Comparison of ENCODE assay signal across 27 cellular contexts in genomic region chr21:20013851-20014250, GRCh38.
"Had no signal": no experiment of that assay in that cellular context is flagged by ENCODE, and none has a peak within 500 bp of the region (broad histone marks: within the 10 kb centered on the region; RNA-seq: fewer than 3 reads in every experiment).

No MANE protein-coding gene starts in this region.

- H3K27me3 Mint-ChIP-seq: progenitor cell of endocrine pancreas; stimulated activated naive B cell treated with anti-CD40 and anti-IgM and Interleukin-4, amounts not matched to agents 10 μg/mL and 1 μg/mL and 100 μg/mL, for 72 hours; stimulated activated naive CD8-positive, alpha-beta T cell treated with anti-CD3 and anti-CD28 coated beads, Interleukin-15, Interleukin-2, amounts not matched to agents 100 ng/mL and 50 ng/mL, for 24 hours had no signal

- H3K27me3 ChIP-seq: neural progenitor cell, ovary, right lobe of liver, sigmoid colon, stomach, thyroid gland, tibial nerve, upper lobe of left lung, vagina had no signal

- H3K27ac ChIP-seq: neural progenitor cell, ovary, parathyroid adenoma, psoas muscle, right lobe of liver, sigmoid colon, stomach, thoracic aorta, thyroid gland, tibial nerve, upper lobe of left lung, vagina had no signal

- H3K36me3 ChIP-seq: neural progenitor cell, ovary, right lobe of liver, sigmoid colon, stomach, thoracic aorta, thyroid gland, tibial nerve, upper lobe of left lung, vagina had no signal

- DNase-seq: occipital lobe; ovary; posterior cingulate gyrus; psoas muscle; right cardiac atrium; right lobe of liver; sigmoid colon; small intestine; stimulated activated CD4-positive, alpha-beta T cell treated with anti-CD3 and anti-CD28 coated beads, Interleukin-15, amount 100 ng/mL, for 24 hours; stimulated activated CD4-positive, alpha-beta T cell treated with anti-CD3 and anti-CD28 coated beads, Interleukin-2, amount 100 ng/mL, for 24 hours; stimulated activated CD4-positive, alpha-beta T cell treated with anti-CD3 and anti-CD28 coated beads, Interleukin-2, amount 100 ng/mL, for 48 hours; stimulated activated CD4-positive, alpha-beta T cell treated with anti-CD3 and anti-CD28 coated beads, Interleukin-4, amount 100 ng/mL, for 24 hours; stimulated activated naive B cell treated with anti-CD40 and anti-IgM and Interleukin-4, amounts not matched to agents 10 μg/mL and 1 μg/mL and 100 μg/mL, for 72 hours; stimulated activated naive CD4-positive, alpha-beta T cell treated with Interleukin-2 at 50 U/mL for 16 hours; stomach; thyroid gland; trophoblast cell; upper lobe of left lung had no signal

- H3K9me3 ChIP-seq: ovary, psoas muscle, right lobe of liver, sigmoid colon, stomach, thoracic aorta, thyroid gland, tibial nerve, upper lobe of left lung, vagina had no signal

- H3K4me3 ChIP-seq: neural progenitor cell, ovary, psoas muscle, right lobe of liver, sigmoid colon, stomach, thoracic aorta, thyroid gland, tibial nerve, upper lobe of left lung, vagina had no signal

- H3K4me3 Mint-ChIP-seq: nephron; neural progenitor cell; stimulated activated effector memory CD8-positive, alpha-beta T cell treated with anti-CD3 and anti-CD28 coated beads, Interleukin-12 subunit alpha, Interleukin-12 subunit beta, amount 100 ng/mL, for 72 hours; stimulated activated naive B cell treated with anti-CD40 and anti-IgM and Interleukin-4, amounts not matched to agents 10 μg/mL and 1 μg/mL and 100 μg/mL, for 72 hours; stimulated activated naive CD8-positive, alpha-beta T cell treated with anti-CD3 and anti-CD28 coated beads, Interleukin-15, Interleukin-2, amounts not matched to agents 100 ng/mL and 50 ng/mL, for 24 hours had no signal

- ATAC-seq: psoas muscle; right cardiac atrium; right lobe of liver; stimulated activated effector memory CD8-positive, alpha-beta T cell treated with anti-CD3 and anti-CD28 coated beads, Interleukin-12 subunit alpha, Interleukin-12 subunit beta, amount 100 ng/mL, for 72 hours; stimulated activated naive B cell treated with anti-CD40 and anti-IgM and Interleukin-4, amounts not matched to agents 10 μg/mL and 1 μg/mL and 100 μg/mL, for 72 hours had no signal

- H3K4me1 ChIP-seq: neural progenitor cell, parathyroid adenoma, psoas muscle, right lobe of liver, stomach, thyroid gland, tibial nerve, upper lobe of left lung, vagina had no signal

- H3K4me1 Mint-ChIP-seq: nephron; stimulated activated effector memory CD8-positive, alpha-beta T cell treated with anti-CD3 and anti-CD28 coated beads, Interleukin-12 subunit alpha, Interleukin-12 subunit beta, amount 100 ng/mL, for 72 hours; stimulated activated naive B cell treated with anti-CD40 and anti-IgM and Interleukin-4, amounts not matched to agents 10 μg/mL and 1 μg/mL and 100 μg/mL, for 72 hours had no signal

- H3K36me3 Mint-ChIP-seq: neural progenitor cell; stimulated activated effector memory CD8-positive, alpha-beta T cell treated with anti-CD3 and anti-CD28 coated beads, Interleukin-12 subunit alpha, Interleukin-12 subunit beta, amount 100 ng/mL, for 72 hours; stimulated activated naive B cell treated with anti-CD40 and anti-IgM and Interleukin-4, amounts not matched to agents 10 μg/mL and 1 μg/mL and 100 μg/mL, for 72 hours had no signal

- H3K27ac Mint-ChIP-seq: nephron; neural progenitor cell; progenitor cell of endocrine pancreas; stimulated activated effector memory CD8-positive, alpha-beta T cell treated with anti-CD3 and anti-CD28 coated beads, Interleukin-12 subunit alpha, Interleukin-12 subunit beta, amount 100 ng/mL, for 72 hours; stimulated activated naive B cell treated with anti-CD40 and anti-IgM and Interleukin-4, amounts not matched to agents 10 μg/mL and 1 μg/mL and 100 μg/mL, for 72 hours; stimulated activated naive CD8-positive, alpha-beta T cell treated with anti-CD3 and anti-CD28 coated beads, Interleukin-15, Interleukin-2, amounts not matched to agents 100 ng/mL and 50 ng/mL, for 24 hours had no signal

- H3K9me3 Mint-ChIP-seq: nephron had no signal
